ENCODE assay signal across 2 cellular contexts in genomic region chr4:164313899-164314298, GRCh38.
TF ChIP-seq lines count a peak whose summit lies in the region.

No MANE protein-coding gene starts in this region.

TF ChIP-seq in A549, 52 proteins besides CTCF, POLR2A, EP300 and RAD21:
- no peak for TF ChIP-seq PBX3 (IDR thresholded peaks at IDR 0.05)
- peak; percentile 32 for TF ChIP-seq MAFK (IDR thresholded peaks at IDR 0.05; ENCODE audit: partially characterized antibody)
- TF ChIP-seq HDAC2 (IDR thresholded peaks at IDR 0.05) = no peak

TF ChIP-seq in H1, 55 proteins besides CTCF, POLR2A, EP300 and RAD21:
- TF ChIP-seq SIN3A (conservative IDR thresholded peaks at IDR 0.05 in 1 of 2, IDR thresholded peaks at IDR 0.05 in 1 of 2; ENCODE audit: low read depth in 1 of 2, low read length in 2 of 2) = no peak
- no peak for TF ChIP-seq SIRT6 (IDR thresholded peaks at IDR 0.05; ENCODE audit: low read length)
- TF ChIP-seq GTF2F1 (IDR thresholded peaks at IDR 0.05; ENCODE audit: borderline replicate concordance, low read depth, low read length) = no peak
- TF ChIP-seq KDM1A (IDR thresholded peaks at IDR 0.05; ENCODE audit: borderline replicate concordance, low read length) = no peak
- TF ChIP-seq SAP30 (IDR thresholded peaks at IDR 0.05; ENCODE audit: insufficient read depth, insufficient replicate concordance, low read length) = no peak
- TF ChIP-seq YY1 (IDR thresholded peaks at IDR 0.05; ENCODE audit: low read depth, low read length) = no peak
- TF ChIP-seq MAFK (IDR thresholded peaks at IDR 0.05; ENCODE audit: low read depth, low read length) = peak; percentile 40; the same call in 1 of the 2 replicates
- no peak for TF ChIP-seq SIX5 (IDR thresholded peaks at IDR 0.05; ENCODE audit: low read depth, low read length)
